ENCODE assay signal across 11 cellular contexts in the genomic region with DNA sequence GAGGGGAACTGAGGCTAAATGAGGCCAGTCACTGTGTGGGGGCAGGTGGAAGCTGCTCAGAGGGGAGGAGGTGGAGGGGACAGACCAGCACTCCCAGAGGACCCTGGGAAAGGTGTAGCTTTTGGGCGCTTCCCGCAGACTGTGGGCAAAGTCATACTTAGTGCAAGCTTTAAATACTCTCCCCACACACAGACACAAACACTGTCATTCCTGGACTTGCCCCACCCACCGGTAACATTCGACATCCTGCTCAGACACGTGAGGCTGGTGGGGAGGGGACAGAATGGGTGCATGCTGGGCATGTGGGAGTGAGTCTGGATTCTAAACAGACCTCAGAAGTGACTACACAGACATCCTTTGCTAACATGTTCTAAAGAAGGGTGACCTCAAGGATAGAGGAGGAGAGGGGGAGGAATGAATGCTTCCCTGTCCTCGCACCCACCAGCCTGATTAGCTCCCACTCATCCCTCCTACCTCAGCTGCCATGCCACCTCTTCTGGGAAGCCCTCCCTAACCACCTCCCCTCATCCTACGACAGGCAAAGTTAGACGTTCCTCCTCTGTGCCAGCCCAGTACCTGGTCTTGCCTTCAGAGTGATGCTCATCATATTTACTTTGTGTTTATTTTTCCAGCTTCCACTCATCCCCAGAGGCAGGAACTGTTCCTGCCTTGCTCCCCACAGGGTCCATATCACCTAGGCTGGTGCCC. TPM values are rescaled to one million over a fixed set of nuclear protein-coding genes. Genes with fewer than 3 reads are reported as not detected.
DNase-seq lines count a peak whose midpoint lies in the region; ATAC-seq and TF ChIP-seq lines count a peak whose summit lies in the region.
"Had no signal": no experiment of that assay in that cellular context is flagged by ENCODE, and none has a peak within 500 bp of the region (broad histone marks: within the 10 kb centered on the region; RNA-seq: fewer than 3 reads in every experiment).

No MANE protein-coding gene starts in this region.

- H3K9me3 ChIP-seq in vagina = no peaks in the 10 kb centered on the region
- H3K9me3 ChIP-seq in gastrocnemius medialis = no peaks in the 10 kb centered on the region
- H3K9me3 ChIP-seq: BLaER1 treated with 17β-estradiol and CSF1 and Interleukin-3, amounts not matched to agents 10 nM and 100 nM had no signal

- DNase-seq in stimulated activated CD4-positive, alpha-beta T cell treated with anti-CD3 and anti-CD28 coated beads, Interleukin-12 subunit alpha, Interleukin-12 subunit beta, amount 100 ng/mL, for 48 hours (ENCODE audit: low read depth in 2 of 3, low spot score in 1 of 3) = peak; percentile 34 to 48 (median 35)
- no peak for DNase-seq in stimulated activated CD4-positive, alpha-beta T cell treated with anti-CD3 and anti-CD28 coated beads, Interleukin-4, amount 100 ng/mL, for 1 hour
- DNase-seq in activated naive CD4-positive, alpha-beta T cell treated with anti-CD3 and anti-CD28 coated beads, Interleukin-2, amount 50 U/mL, for 16 hours = peak; percentile 40
- DNase-seq in lung microvascular endothelial cell (ENCODE audit: low read depth in 2 of 2) (peak; percentile 16 to 74), vagina (ENCODE audit: extremely low spot score in 2 of 2) (peak in 1 of 2 donors; percentile 87), NCI-H748 treated with DMSO at 0.1 percent for 48 hours (lab: John Stamatoyannopoulos, UW) (no peak), C1 segment of cervical spinal cord (lab: John Stamatoyannopoulos, UW) (no peak), gastrocnemius medialis (no peak)
- DNase-seq: hypothalamus, NCI-H1048 had no signal

- H3K4me1 ChIP-seq in vagina = peaks cover 76% of the 10 kb centered on the region
- H3K4me1 ChIP-seq in gastrocnemius medialis = peaks cover 10 to 13% of the 10 kb centered on the region in 2 donors

- no peaks in the 10 kb centered on the region for H3K27me3 ChIP-seq in vagina
- no peaks in the 10 kb centered on the region for H3K27me3 ChIP-seq in gastrocnemius medialis
- H3K27me3 ChIP-seq: BLaER1 treated with 17β-estradiol and CSF1 and Interleukin-3, amounts not matched to agents 10 nM and 100 nM had no signal

- intact Hi-C loops in vagina (cut with DNase I) = loop anchor here (5.0 kb wide), 1 partner anchor 112 kb away; no protein-coding TSS in a partner anchor
- intact Hi-C loops in gastrocnemius medialis (cut with DNase I; ENCODE audit: low total_unique reads) = no loop called here

- ATAC-seq in gastrocnemius medialis = no peak

- H3K4me3 ChIP-seq in vagina (no peak overlapping the region), gastrocnemius medialis (no peak overlapping the region)
- H3K4me3 ChIP-seq: BLaER1 treated with 17β-estradiol and CSF1 and Interleukin-3, amounts not matched to agents 10 nM and 100 nM had no signal

- in situ Hi-C loops in gastrocnemius medialis (cut with MboI; ENCODE audit: low sequenced_read_pairs in 4 of 4) = loop anchor here in 1 of 4 donors (5.0 kb wide), 1 partner anchor 102 kb away; no protein-coding TSS in a partner anchor

- H3K36me3 ChIP-seq in vagina = no peaks in the 10 kb centered on the region
- no peaks in the 10 kb centered on the region for H3K36me3 ChIP-seq in gastrocnemius medialis
- H3K36me3 ChIP-seq: BLaER1 treated with 17β-estradiol and CSF1 and Interleukin-3, amounts not matched to agents 10 nM and 100 nM had no signal

- peak overlapping the region; percentile 84 for H3K27ac ChIP-seq in vagina
- no peak overlapping the region for H3K27ac ChIP-seq in gastrocnemius medialis
- H3K27ac ChIP-seq: BLaER1 treated with 17β-estradiol and CSF1 and Interleukin-3, amounts not matched to agents 10 nM and 100 nM had no signal

- TF ChIP-seq CTCF in vagina (IDR thresholded peaks at IDR 0.05) (no peak), gastrocnemius medialis (IDR thresholded peaks at IDR 0.05 in 4 of 5, conservative IDR thresholded peaks at IDR 0.05 in 1 of 5) (no peak)

- TF ChIP-seq POLR2A in vagina (IDR thresholded peaks at IDR 0.05) = no peak
- TF ChIP-seq POLR2A in gastrocnemius medialis (IDR thresholded peaks at IDR 0.05) = no peak

RNA-seq across cellular contexts. Expression of a gene that starts 22.2 kb away (rescaled TPM):
- total RNA-seq in lung microvascular endothelial cell (3.2 and 3.9 TPM in 2 replicates), vagina (144 TPM), gastrocnemius medialis (10 to 100 TPM; 10.2 to 23.9 (median 15.8) TPM)

RNA-seq across cellular contexts. Expression of a gene that starts 55.4 kb away (rescaled TPM):
- 10.7 and 13.5 TPM in 2 replicates for total RNA-seq in lung microvascular endothelial cell
- 16.2 TPM for total RNA-seq in vagina
- total RNA-seq in gastrocnemius medialis = 1 to 10 TPM; 1.1 to 3.4 (median 2.6) TPM

Comparison
In these comparisons a context has a peak if more than half of its experiments do, and no peak if none do; other contexts are left out.
1. DNase-seq: peak in stimulated activated CD4-positive, alpha-beta T cell treated with anti-CD3 and anti-CD28 coated beads, Interleukin-12 subunit alpha, Interleukin-12 subunit beta, amount 100 ng/mL, for 48 hours (3 of 3), activated naive CD4-positive, alpha-beta T cell treated with anti-CD3 and anti-CD28 coated beads, Interleukin-2, amount 50 U/mL, for 16 hours (single experiment) and lung microvascular endothelial cell (2 of 2); none in stimulated activated CD4-positive, alpha-beta T cell treated with anti-CD3 and anti-CD28 coated beads, Interleukin-4, amount 100 ng/mL, for 1 hour (single experiment), NCI-H748 treated with DMSO at 0.1 percent for 48 hours (single experiment), C1 segment of cervical spinal cord (0 of 14) and gastrocnemius medialis (0 of 2).